Comparison of ENCODE assay signal across 7 cellular contexts in the genomic region with DNA sequence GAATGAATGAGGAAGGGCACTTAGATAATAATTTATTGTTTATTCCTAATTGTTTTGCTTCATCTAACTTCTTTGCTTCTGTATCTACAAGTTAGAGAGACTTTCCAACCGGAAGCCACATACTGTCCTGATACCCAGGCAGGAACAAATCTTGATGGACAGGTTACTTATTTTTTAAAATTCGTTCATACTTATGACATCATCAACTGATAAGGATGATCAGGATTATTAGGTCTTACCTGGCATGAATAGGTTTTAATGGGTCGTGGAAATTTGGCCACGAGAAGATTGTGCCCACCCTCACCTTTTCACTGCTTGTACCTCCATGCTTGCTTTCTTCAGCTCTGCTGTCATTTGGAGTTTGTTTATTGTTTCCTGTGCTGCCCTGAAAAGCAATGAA. TPM values are rescaled to one million over a fixed set of nuclear protein-coding genes. Genes with fewer than 3 reads are reported as not detected.
"Had no signal": no experiment of that assay in that cellular context is flagged by ENCODE, and none has a peak within 500 bp of the region (broad histone marks: within the 10 kb centered on the region; RNA-seq: fewer than 3 reads in every experiment).

No MANE protein-coding gene starts in this region.

- H3K36me3 ChIP-seq: HAP-1 had no signal

- ATAC-seq: HCT116 had no signal

- H3K4me1 Mint-ChIP-seq: IgD-negative memory B cell had no signal

- H3K4me1 ChIP-seq: HAP-1 had no signal

- H3K4me3 ChIP-seq: HAP-1 had no signal

- H3K4me3 Mint-ChIP-seq: IgD-negative memory B cell had no signal

- H3K27ac Mint-ChIP-seq: IgD-negative memory B cell had no signal

- DNase-seq: GOT3, H7, KG1 had no signal

RNA-seq across cellular contexts. Expression of a gene that starts 44.3 kb away (rescaled TPM):
- total RNA-seq: H7, HT-29 had no signal
- polyA plus RNA-seq: IgD-negative memory B cell had no signal
